ENCODE assay signal across 2 cellular contexts in genomic region chr13:110520431-110521295, GRCh38.
TF ChIP-seq lines count a peak whose summit lies in the region.

No MANE protein-coding gene starts in this region.

TF ChIP-seq in A549, 52 proteins besides CTCF, POLR2A, EP300 and RAD21:
- TF ChIP-seq ATOH8 (CRISPR knock-in tag; IDR thresholded peaks at IDR 0.05; ENCODE audit: low read depth), result no peak
- no peak for TF ChIP-seq PHF8 (IDR thresholded peaks at IDR 0.05; ENCODE audit: borderline replicate concordance, low read depth)
- no peak for TF ChIP-seq FOSL2 (IDR thresholded peaks at IDR 0.05)
- no peak for TF ChIP-seq FOSL2 (CRISPR knock-in tag; IDR thresholded peaks at IDR 0.05)
- no peak for TF ChIP-seq CBX8 (IDR thresholded peaks at IDR 0.05)
- TF ChIP-seq ZNF302 (CRISPR knock-in tag; IDR thresholded peaks at IDR 0.05), result no peak
- TF ChIP-seq BHLHE40 (IDR thresholded peaks at IDR 0.05; ENCODE audit: low read depth, low read length), result no peak
- TF ChIP-seq HOXA7 (CRISPR knock-in tag; IDR thresholded peaks at IDR 0.05), result no peak
- no peak for TF ChIP-seq HOXB13 (CRISPR knock-in tag; IDR thresholded peaks at IDR 0.05; ENCODE audit: low read depth)
- no peak for TF ChIP-seq USF2 (IDR thresholded peaks at IDR 0.05)
- no peak for TF ChIP-seq MAZ (IDR thresholded peaks at IDR 0.05; ENCODE audit: borderline replicate concordance, low read depth, low read length)

TF ChIP-seq in SK-N-SH, 30 proteins besides CTCF, POLR2A, EP300 and RAD21 (continued from another document):
- TF ChIP-seq, protein P1, sequence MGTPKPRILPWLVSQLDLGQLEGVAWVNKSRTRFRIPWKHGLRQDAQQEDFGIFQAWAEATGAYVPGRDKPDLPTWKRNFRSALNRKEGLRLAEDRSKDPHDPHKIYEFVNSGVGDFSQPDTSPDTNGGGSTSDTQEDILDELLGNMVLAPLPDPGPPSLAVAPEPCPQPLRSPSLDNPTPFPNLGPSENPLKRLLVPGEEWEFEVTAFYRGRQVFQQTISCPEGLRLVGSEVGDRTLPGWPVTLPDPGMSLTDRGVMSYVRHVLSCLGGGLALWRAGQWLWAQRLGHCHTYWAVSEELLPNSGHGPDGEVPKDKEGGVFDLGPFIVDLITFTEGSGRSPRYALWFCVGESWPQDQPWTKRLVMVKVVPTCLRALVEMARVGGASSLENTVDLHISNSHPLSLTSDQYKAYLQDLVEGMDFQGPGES (IDR thresholded peaks at IDR 0.05; ENCODE audit: low read depth, low read length), result no peak
- TF ChIP-seq SIN3A (IDR thresholded peaks at IDR 0.05; ENCODE audit: borderline replicate concordance, low read depth, low read length) (no peak), FOXJ3 (CRISPR knock-in tag; IDR thresholded peaks at IDR 0.05) (no peak), TCF12 (IDR thresholded peaks at IDR 0.05) (no peak), USF1 (IDR thresholded peaks at IDR 0.05; ENCODE audit: borderline replicate concordance, low read depth) (no peak), JUND (IDR thresholded peaks at IDR 0.05) (no peak), POLR2AphosphoS5 (IDR thresholded peaks at IDR 0.05; ENCODE audit: low read depth, low read length) (no peak), YY1 (IDR thresholded peaks at IDR 0.05; ENCODE audit: low read depth) (no peak), GABPA (IDR thresholded peaks at IDR 0.05; ENCODE audit: low read depth) (no peak), RXRA (IDR thresholded peaks at IDR 0.05; ENCODE audit: borderline replicate concordance, low read depth) (no peak), TEAD4 (IDR thresholded peaks at IDR 0.05; ENCODE audit: borderline replicate concordance, insufficient read depth) (no peak)
- TF ChIP-seq, protein P2, sequence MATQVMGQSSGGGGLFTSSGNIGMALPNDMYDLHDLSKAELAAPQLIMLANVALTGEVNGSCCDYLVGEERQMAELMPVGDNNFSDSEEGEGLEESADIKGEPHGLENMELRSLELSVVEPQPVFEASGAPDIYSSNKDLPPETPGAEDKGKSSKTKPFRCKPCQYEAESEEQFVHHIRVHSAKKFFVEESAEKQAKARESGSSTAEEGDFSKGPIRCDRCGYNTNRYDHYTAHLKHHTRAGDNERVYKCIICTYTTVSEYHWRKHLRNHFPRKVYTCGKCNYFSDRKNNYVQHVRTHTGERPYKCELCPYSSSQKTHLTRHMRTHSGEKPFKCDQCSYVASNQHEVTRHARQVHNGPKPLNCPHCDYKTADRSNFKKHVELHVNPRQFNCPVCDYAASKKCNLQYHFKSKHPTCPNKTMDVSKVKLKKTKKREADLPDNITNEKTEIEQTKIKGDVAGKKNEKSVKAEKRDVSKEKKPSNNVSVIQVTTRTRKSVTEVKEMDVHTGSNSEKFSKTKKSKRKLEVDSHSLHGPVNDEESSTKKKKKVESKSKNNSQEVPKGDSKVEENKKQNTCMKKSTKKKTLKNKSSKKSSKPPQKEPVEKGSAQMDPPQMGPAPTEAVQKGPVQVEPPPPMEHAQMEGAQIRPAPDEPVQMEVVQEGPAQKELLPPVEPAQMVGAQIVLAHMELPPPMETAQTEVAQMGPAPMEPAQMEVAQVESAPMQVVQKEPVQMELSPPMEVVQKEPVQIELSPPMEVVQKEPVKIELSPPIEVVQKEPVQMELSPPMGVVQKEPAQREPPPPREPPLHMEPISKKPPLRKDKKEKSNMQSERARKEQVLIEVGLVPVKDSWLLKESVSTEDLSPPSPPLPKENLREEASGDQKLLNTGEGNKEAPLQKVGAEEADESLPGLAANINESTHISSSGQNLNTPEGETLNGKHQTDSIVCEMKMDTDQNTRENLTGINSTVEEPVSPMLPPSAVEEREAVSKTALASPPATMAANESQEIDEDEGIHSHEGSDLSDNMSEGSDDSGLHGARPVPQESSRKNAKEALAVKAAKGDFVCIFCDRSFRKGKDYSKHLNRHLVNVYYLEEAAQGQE (IDR thresholded peaks at IDR 0.05; ENCODE audit: low read depth, low read length), result no peak
- TF ChIP-seq, protein P3, sequence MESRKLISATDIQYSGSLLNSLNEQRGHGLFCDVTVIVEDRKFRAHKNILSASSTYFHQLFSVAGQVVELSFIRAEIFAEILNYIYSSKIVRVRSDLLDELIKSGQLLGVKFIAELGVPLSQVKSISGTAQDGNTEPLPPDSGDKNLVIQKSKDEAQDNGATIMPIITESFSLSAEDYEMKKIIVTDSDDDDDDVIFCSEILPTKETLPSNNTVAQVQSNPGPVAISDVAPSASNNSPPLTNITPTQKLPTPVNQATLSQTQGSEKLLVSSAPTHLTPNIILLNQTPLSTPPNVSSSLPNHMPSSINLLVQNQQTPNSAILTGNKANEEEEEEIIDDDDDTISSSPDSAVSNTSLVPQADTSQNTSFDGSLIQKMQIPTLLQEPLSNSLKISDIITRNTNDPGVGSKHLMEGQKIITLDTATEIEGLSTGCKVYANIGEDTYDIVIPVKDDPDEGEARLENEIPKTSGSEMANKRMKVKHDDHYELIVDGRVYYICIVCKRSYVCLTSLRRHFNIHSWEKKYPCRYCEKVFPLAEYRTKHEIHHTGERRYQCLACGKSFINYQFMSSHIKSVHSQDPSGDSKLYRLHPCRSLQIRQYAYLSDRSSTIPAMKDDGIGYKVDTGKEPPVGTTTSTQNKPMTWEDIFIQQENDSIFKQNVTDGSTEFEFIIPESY (IDR thresholded peaks at IDR 0.05; ENCODE audit: borderline replicate concordance, low read depth), result no peak
